Comparison of ENCODE assay signal across 13 cellular contexts in genomic region chr20:19911810-19912382, GRCh38.
"Had no signal": no experiment of that assay in that cellular context is flagged by ENCODE, and none has a peak within 500 bp of the region (broad histone marks: within the 10 kb centered on the region; RNA-seq: fewer than 3 reads in every experiment).

No MANE protein-coding gene starts in this region.

- DNase-seq: activated B cell treated with CpG ODN at 0.5 μM for 24 hours; activated CD4-positive, alpha-beta T cell treated with anti-CD3 and anti-CD28 coated beads, Interleukin-2, amount 10 ng/mL, durations not matched to agents 7 days and 5 days; activated naive CD4-positive, alpha-beta T cell treated with anti-CD3 and anti-CD28 coated beads, Interleukin-2, amount 50 U/mL, for 16 hours; activated T-cell treated with anti-CD3 and anti-CD28 coated beads, Interleukin-2, amount 50 U/mL, for 1 hour; effector memory CD8-positive, alpha-beta T cell; naive thymus-derived CD4-positive, alpha-beta T cell had no signal

- H3K4me3 ChIP-seq: gastroesophageal sphincter, smooth muscle cell, tibial nerve had no signal

- H3K27me3 ChIP-seq: gastroesophageal sphincter, neutrophil, tibial nerve had no signal

- FAIRE-seq: keratinocyte had no signal

- H3K4me3 Mint-ChIP-seq: activated B cell treated with CpG ODN at 0.5 μM for 24 hours; activated CD4-positive, alpha-beta T cell treated with anti-CD3 and anti-CD28 coated beads, Interleukin-2, amount 10 ng/mL, durations not matched to agents 7 days and 5 days; brain; effector memory CD8-positive, alpha-beta T cell; naive thymus-derived CD4-positive, alpha-beta T cell had no signal

- H3K9me3 ChIP-seq: gastroesophageal sphincter, neutrophil, tibial nerve had no signal

- H3K36me3 Mint-ChIP-seq: naive thymus-derived CD4-positive, alpha-beta T cell had no signal

- H3K36me3 ChIP-seq: gastroesophageal sphincter, neutrophil had no signal

- H3K27ac ChIP-seq: epithelial cell of prostate, gastroesophageal sphincter, neutrophil, tibial nerve had no signal

- ATAC-seq: effector memory CD8-positive, alpha-beta T cell; gastroesophageal sphincter; naive thymus-derived CD4-positive, alpha-beta T cell had no signal

- H3K27me3 Mint-ChIP-seq: activated B cell treated with CpG ODN at 0.5 μM for 24 hours; activated CD4-positive, alpha-beta T cell treated with anti-CD3 and anti-CD28 coated beads, Interleukin-2, amount 10 ng/mL, durations not matched to agents 7 days and 5 days had no signal

- H3K9me3 Mint-ChIP-seq: activated B cell treated with CpG ODN at 0.5 μM for 24 hours; activated CD4-positive, alpha-beta T cell treated with anti-CD3 and anti-CD28 coated beads, Interleukin-2, amount 10 ng/mL, durations not matched to agents 7 days and 5 days; brain; effector memory CD8-positive, alpha-beta T cell; naive thymus-derived CD4-positive, alpha-beta T cell had no signal

- H3K27ac Mint-ChIP-seq: activated B cell treated with CpG ODN at 0.5 μM for 24 hours; activated CD4-positive, alpha-beta T cell treated with anti-CD3 and anti-CD28 coated beads, Interleukin-2, amount 10 ng/mL, durations not matched to agents 7 days and 5 days; brain; effector memory CD8-positive, alpha-beta T cell; naive thymus-derived CD4-positive, alpha-beta T cell had no signal

- H3K4me1 Mint-ChIP-seq: activated CD4-positive, alpha-beta T cell treated with anti-CD3 and anti-CD28 coated beads, Interleukin-2, amount 10 ng/mL, durations not matched to agents 7 days and 5 days; naive thymus-derived CD4-positive, alpha-beta T cell had no signal

- H3K4me2 ChIP-seq: smooth muscle cell had no signal
